ENCODE assay signal across 27 cellular contexts in the genomic region with DNA sequence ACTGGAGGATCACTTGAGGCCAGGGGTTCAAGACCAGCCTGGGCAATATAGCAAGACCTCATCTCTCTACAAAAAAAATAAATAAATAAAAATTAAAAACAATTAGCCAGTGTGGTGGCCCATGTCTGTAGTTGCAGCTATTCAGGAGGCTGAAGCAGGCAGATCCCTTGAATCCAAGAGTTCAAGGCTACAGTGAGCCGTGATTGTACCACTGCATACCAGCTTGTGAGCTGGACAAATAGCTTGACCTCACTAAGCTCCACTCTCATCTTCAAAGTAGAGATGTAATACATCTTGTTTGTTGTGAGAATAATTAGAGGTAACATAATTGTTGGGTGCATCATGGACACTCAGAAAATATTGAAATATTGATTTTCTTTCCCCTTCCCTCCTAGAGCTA.
"Had no signal": no experiment of that assay in that cellular context is flagged by ENCODE, and none has a peak within 500 bp of the region (broad histone marks: within the 10 kb centered on the region; RNA-seq: fewer than 3 reads in every experiment).

No MANE protein-coding gene starts in this region.

- H3K4me3 ChIP-seq: stomach, suprapubic skin, testis, thoracic aorta, thyroid gland, tibial artery, tibial nerve, transverse colon, upper lobe of left lung, upper lobe of right lung, uterus, vagina had no signal

- ATAC-seq: stimulated activated effector memory CD8-positive, alpha-beta T cell treated with anti-CD3 and anti-CD28 coated beads, Interleukin-12 subunit alpha, Interleukin-12 subunit beta, amount 100 ng/mL, for 72 hours; stimulated activated memory B cell treated with anti-CD40 and anti-IgM and Interleukin-4, amounts not matched to agents 10 μg/mL and 1 μg/mL and 100 μg/mL, for 72 hours; stimulated activated naive B cell treated with anti-CD40 and anti-IgM and Interleukin-4, amounts not matched to agents 10 μg/mL and 1 μg/mL and 100 μg/mL, for 72 hours; stimulated activated naive CD8-positive, alpha-beta T cell treated with anti-CD3 and anti-CD28 coated beads, Interleukin-15, amount 100 ng/mL, for 72 hours; stimulated activated naive CD8-positive, alpha-beta T cell treated with anti-CD3 and anti-CD28 coated beads, Interleukin-15, Interleukin-2, amounts not matched to agents 100 U/mL and 50 U/mL, for 24 hours; upper lobe of right lung had no signal

- H3K27me3 ChIP-seq: stomach, suprapubic skin, testis, thyroid gland, tibial artery, tibial nerve, transverse colon, upper lobe of left lung, upper lobe of right lung, uterus, vagina had no signal

- DNase-seq: stimulated activated CD4-positive, alpha-beta T cell treated with anti-CD3 and anti-CD28 coated beads, Interleukin-2, amount 100 ng/mL, for 48 hours; stimulated activated CD4-positive, alpha-beta T cell treated with anti-CD3 and anti-CD28 coated beads, Interleukin-4, amount 100 ng/mL, for 1 hour; stimulated activated CD4-positive, alpha-beta T cell treated with anti-CD3 and anti-CD28 coated beads, Interleukin-4, amount 100 ng/mL, for 24 hours; stimulated activated CD4-positive, alpha-beta T cell treated with anti-CD3 and anti-CD28 coated beads, Interleukin-4, amount 100 ng/mL, for 4 hours; stimulated activated CD8-positive, alpha-beta memory T cell treated with anti-CD3 and anti-CD28 coated beads, Interleukin-4, amount 100 ng/mL, for 48 hours; stimulated activated naive B cell treated with anti-CD40 and anti-IgM and Interleukin-4, amounts not matched to agents 10 μg/mL and 1 μg/mL and 100 μg/mL, for 72 hours; stimulated activated naive CD4-positive, alpha-beta T cell; stimulated activated naive CD4-positive, alpha-beta T cell treated with Interleukin-2 at 50 U/mL for 16 hours; stimulated activated naive CD8-positive, alpha-beta T cell treated with anti-CD3 and anti-CD28 coated beads, Interleukin-15, amount 100 ng/mL, for 72 hours; stimulated activated naive CD8-positive, alpha-beta T cell treated with anti-CD3 and anti-CD28 coated beads, Interleukin-15, Interleukin-2, amounts not matched to agents 100 U/mL and 50 U/mL, for 24 hours; stomach; substantia nigra; testis; thyroid gland; tibial artery; transverse colon; trophoblast cell; upper lobe of left lung; upper lobe of right lung; uterus had no signal

- FAIRE-seq: urothelium cell line had no signal

- H3K36me3 ChIP-seq: stomach, suprapubic skin, thoracic aorta, thyroid gland, tibial artery, tibial nerve, transverse colon, upper lobe of left lung, upper lobe of right lung, uterus, vagina had no signal

- H3K27ac ChIP-seq: stomach, suprapubic skin, testis, thoracic aorta, thyroid gland, tibial artery, tibial nerve, transverse colon, upper lobe of left lung, upper lobe of right lung, uterus, vagina had no signal

- H3K4me1 ChIP-seq: stomach, suprapubic skin, testis, thyroid gland, tibial artery, transverse colon, upper lobe of left lung, upper lobe of right lung, uterus, vagina had no signal

- H3K9me3 ChIP-seq: stomach, suprapubic skin, testis, thoracic aorta, thyroid gland, tibial artery, tibial nerve, transverse colon, upper lobe of left lung, upper lobe of right lung, uterus, vagina had no signal
